ENCODE assay signal across 11 cellular contexts in the genomic region with DNA sequence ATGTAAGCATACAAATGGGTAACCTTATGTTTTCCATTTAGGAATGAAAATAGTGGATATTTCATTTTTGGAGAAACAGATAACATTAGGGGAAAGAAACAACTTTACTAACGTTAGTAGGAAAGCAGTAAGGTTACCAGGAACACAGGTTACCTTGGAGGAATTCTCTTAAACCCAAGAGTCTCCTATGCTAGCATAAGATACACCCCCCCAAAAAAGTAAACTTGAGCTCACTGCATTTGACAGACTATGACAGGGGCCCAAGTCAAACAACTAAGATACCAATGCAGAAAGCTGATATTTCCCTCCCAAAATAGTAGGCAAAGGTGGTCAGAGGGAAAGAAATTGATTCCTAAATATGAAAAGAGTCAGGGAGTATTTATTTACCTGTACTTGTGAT.
"Had no signal": no experiment of that assay in that cellular context is flagged by ENCODE, and none has a peak within 500 bp of the region (broad histone marks: within the 10 kb centered on the region; RNA-seq: fewer than 3 reads in every experiment).

No MANE protein-coding gene starts in this region.

- H3K4me3 ChIP-seq: GM23248, GM23338, HAP-1 had no signal

- ATAC-seq: GM23338, HCT116 had no signal

- FAIRE-seq: H1, H54 had no signal

- H3K9me3 ChIP-seq: HAP-1 had no signal

- H2AFZ ChIP-seq: GM23248, GM23338 had no signal

- DNase-seq: GM23248, GOT3, H7, H9, HCEC 1CT, HFFc6 had no signal

- H3K4me3 Mint-ChIP-seq: GM23338, H9, HFFc6 had no signal

- H3K9ac ChIP-seq: GM23248 had no signal

- H3K27ac Mint-ChIP-seq: GM23338, H9, HFFc6 had no signal

- H3K4me1 ChIP-seq: HAP-1 had no signal

- H3K36me3 ChIP-seq: HAP-1 had no signal

- H3K4me2 ChIP-seq: GM23338 had no signal

- H3K27ac ChIP-seq: GM23248 had no signal
